8 cellular contexts compared by ENCODE assay signal in the genomic region with DNA sequence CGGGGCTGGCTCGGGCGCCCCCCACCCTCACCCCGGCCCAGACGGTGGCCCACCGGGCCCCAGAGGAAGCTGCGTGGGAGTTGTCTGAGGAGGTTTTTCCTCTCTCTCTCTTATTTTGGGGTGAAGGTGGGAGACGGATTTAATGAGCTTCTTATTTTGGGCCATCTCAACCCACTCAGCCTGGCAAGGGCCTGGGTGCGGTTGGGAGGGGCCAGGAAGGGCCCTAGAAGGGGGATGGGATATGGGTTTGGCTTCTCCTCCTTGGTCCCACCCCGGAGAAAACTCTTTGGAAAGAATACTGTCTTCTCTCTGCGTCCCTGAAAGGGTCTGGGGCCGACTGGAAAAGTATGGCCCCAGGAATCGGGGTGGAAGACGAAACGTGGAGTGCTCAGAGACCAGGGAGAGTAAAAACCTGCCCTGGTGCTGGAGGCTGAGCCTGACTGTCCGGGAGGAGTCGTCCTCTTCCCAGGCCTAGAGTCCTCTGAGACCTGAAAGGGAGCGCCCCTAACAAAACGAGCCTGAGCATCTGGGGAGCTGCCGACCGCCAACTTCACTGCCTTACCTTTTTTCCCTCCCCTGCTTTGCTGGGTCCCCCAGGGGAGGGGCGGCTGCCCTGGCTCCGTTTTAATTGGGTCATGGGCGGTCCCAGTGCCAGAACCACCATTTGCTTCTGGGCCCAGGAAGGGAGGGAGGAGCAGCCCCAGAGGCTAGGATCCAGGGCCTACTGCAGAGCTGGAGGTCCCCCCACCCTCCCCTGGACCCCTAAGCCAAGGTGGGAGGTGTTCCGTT. TPM values are rescaled to one million over a fixed set of nuclear protein-coding genes. Genes with fewer than 3 reads are reported as not detected.
DNase-seq lines count a peak whose midpoint lies in the region; ATAC-seq, FAIRE-seq and TF ChIP-seq lines count a peak whose summit lies in the region.

No MANE protein-coding gene starts in this region.

- TF ChIP-seq CTCF in right atrium auricular region (IDR thresholded peaks at IDR 0.05), result no peak

- no peaks in the 10 kb centered on the region for H3K9me3 Mint-ChIP-seq in activated naive CD8-positive, alpha-beta T cell treated with anti-CD3 and anti-CD28 coated beads for 36 hours

- peak overlapping the region; percentile 85 to 91 for H3K27ac ChIP-seq in right atrium auricular region

- H3K36me3 ChIP-seq in right atrium auricular region, result peaks cover 26% of the 10 kb centered on the region

- H3K4me3 Mint-ChIP-seq in activated naive CD8-positive, alpha-beta T cell treated with anti-CD3 and anti-CD28 coated beads for 36 hours, result peak overlapping the region; percentile 18

- H3K36me3 Mint-ChIP-seq in activated naive CD8-positive, alpha-beta T cell treated with anti-CD3 and anti-CD28 coated beads for 36 hours, result peaks cover 8% of the 10 kb centered on the region

- DNase-seq in GM19239 (ENCODE audit: insufficient read length, low spot score), result peak; percentile 2
- no peak for DNase-seq in activated naive CD8-positive, alpha-beta T cell treated with anti-CD3 and anti-CD28 coated beads for 36 hours
- DNase-seq in right atrium auricular region (ENCODE audit: low spot score), result no peak
- no peak for DNase-seq in skeletal muscle cell (ENCODE audit: low read depth)
- DNase-seq in activated CD4-positive, alpha-beta T cell treated with anti-CD3 and anti-CD28 coated beads, Interleukin-2, amount 50 U/mL, for 48 hours, result no peak
- no peak for DNase-seq in DMS79 (lab: John Stamatoyannopoulos, UW)
- DNase-seq in DMS 273 treated with DMSO at 0.1 percent for 48 hours (lab: John Stamatoyannopoulos, UW), result no peak

- H3K4me1 ChIP-seq in right atrium auricular region, result peaks cover 0 to 22% of the 10 kb centered on the region in 2 donors

- no peaks in the 10 kb centered on the region for H3K9me3 ChIP-seq in right atrium auricular region

- H3K27ac Mint-ChIP-seq in activated naive CD8-positive, alpha-beta T cell treated with anti-CD3 and anti-CD28 coated beads for 36 hours, result no peak overlapping the region

- peak overlapping the region; percentile 83 to 89 for H3K4me3 ChIP-seq in right atrium auricular region
- peak overlapping the region; percentile 92 for H3K4me3 ChIP-seq in skeletal muscle cell (ENCODE audit: low read depth, low read length)

- no peak for ATAC-seq in HG03025 (IDR thresholded peaks at IDR 0.05; ENCODE audit: low FRiP score, unreplicated experiment)

- H3K4me1 Mint-ChIP-seq in activated naive CD8-positive, alpha-beta T cell treated with anti-CD3 and anti-CD28 coated beads for 36 hours, result peaks cover 23% of the 10 kb centered on the region

- H3K27me3 Mint-ChIP-seq in activated naive CD8-positive, alpha-beta T cell treated with anti-CD3 and anti-CD28 coated beads for 36 hours, result peaks cover 5% of the 10 kb centered on the region

- FAIRE-seq in GM19239 (lab: Jason Lieb, UNC), result no peak

- no peaks in the 10 kb centered on the region for H3K27me3 ChIP-seq in right atrium auricular region

RNA-seq across cellular contexts. Expression of a gene that starts 1.6 kb away (rescaled TPM):
- total RNA-seq in activated naive CD8-positive, alpha-beta T cell treated with anti-CD3 and anti-CD28 coated beads for 36 hours, result 1 to 10 TPM; 1.1 to 1.8 TPM
- total RNA-seq in right atrium auricular region, result 10 to 100 TPM; 29.1 to 58.0 TPM

RNA-seq across cellular contexts. Expression of a gene that starts 8.3 kb away (rescaled TPM):
- total RNA-seq in activated naive CD8-positive, alpha-beta T cell treated with anti-CD3 and anti-CD28 coated beads for 36 hours, result 100 to 1,000 TPM; 154 to 170 TPM
- total RNA-seq in right atrium auricular region, result 100 to 1,000 TPM in 1 of 2 donors, 10 to 100 TPM in 1; 59.4 to 168 TPM

RNA-seq across cellular contexts. Expression of a gene that starts 22.7 kb away (rescaled TPM):
- total RNA-seq in activated naive CD8-positive, alpha-beta T cell treated with anti-CD3 and anti-CD28 coated beads for 36 hours, result 1 to 10 TPM in 1 of 2 experiments, under 1 TPM in 1; 0.56 to 1.0 TPM
- total RNA-seq in right atrium auricular region, result 10 to 100 TPM in 1 of 2 donors, 1 to 10 TPM in 1; 9.9 to 28.5 TPM

RNA-seq across cellular contexts. Expression of a gene that starts 33.6 kb away (rescaled TPM):
- 10 to 100 TPM; 17.6 to 18.7 TPM for total RNA-seq in activated naive CD8-positive, alpha-beta T cell treated with anti-CD3 and anti-CD28 coated beads for 36 hours
- 100 to 1,000 TPM in 1 of 2 donors, 10 to 100 TPM in 1; 54.2 to 144 TPM for total RNA-seq in right atrium auricular region

RNA-seq across cellular contexts. Expression of a gene that starts 45.1 kb away (rescaled TPM):
- under 1 TPM; 0.14 to 0.19 TPM for total RNA-seq in activated naive CD8-positive, alpha-beta T cell treated with anti-CD3 and anti-CD28 coated beads for 36 hours
- not detected for total RNA-seq in right atrium auricular region

Comparison
In these comparisons a context has a peak if more than half of its experiments do, and no peak if none do; other contexts are left out.
1. RNA of a gene that starts 1.6 kb away (total RNA-seq): 29.1 to 58.0 TPM in right atrium auricular region; 1.1 to 1.8 TPM in activated naive CD8-positive, alpha-beta T cell treated with anti-CD3 and anti-CD28 coated beads for 36 hours; every median in the first group is over 10 times any median in the second.
2. RNA of a gene that starts 22.7 kb away (total RNA-seq): 9.9 to 28.5 TPM in right atrium auricular region; 0.56 to 1.0 TPM in activated naive CD8-positive, alpha-beta T cell treated with anti-CD3 and anti-CD28 coated beads for 36 hours; every median in the first group is over 4 times any median in the second.